9 cellular contexts compared by ENCODE assay signal in genomic region chr13:52599853-52600603, GRCh38. TPM values are rescaled to one million over a fixed set of nuclear protein-coding genes. Genes with fewer than 3 reads are reported as not detected.
DNase-seq lines count a peak whose midpoint lies in the region; ATAC-seq lines count a peak whose summit lies in the region.
"Had no signal": no experiment of that assay in that cellular context is flagged by ENCODE, and none has a peak within 500 bp of the region (broad histone marks: within the 10 kb centered on the region; RNA-seq: fewer than 3 reads in every experiment).

No MANE protein-coding gene starts in this region.

- no peak overlapping the region for H4K5ac ChIP-seq in mesendoderm (ENCODE audit: low read length)

- H2AK5ac ChIP-seq in mesendoderm (ENCODE audit: low read length): no peak overlapping the region

- no CpG with 5 or more reads among the region's 73 CpGs for WGBS in mesendoderm (ENCODE audit: extremely low coverage, insufficient coverage, low lambda C conversion rate)
- WGBS in urinary bladder: 2% methylated on average over 72 of the region's 73 CpGs

- H3K27me3 ChIP-seq in effector memory CD4-positive, alpha-beta T cell (replicated peaks; ENCODE audit: control insufficient read depth, insufficient read depth, low read length, poor library complexity, severe bottlenecking): peaks cover 13% of the 10 kb centered on the region
- H3K27me3 ChIP-seq in mesendoderm (ENCODE audit: insufficient read depth, low read length, poor library complexity): no peaks in the 10 kb centered on the region

- peak overlapping the region; percentile 38 for H3K4me2 ChIP-seq in mesendoderm (ENCODE audit: low read length)

- H3K79me2 ChIP-seq in mesendoderm (ENCODE audit: control insufficient read depth, insufficient read depth, low read length): no peaks in the 10 kb centered on the region

- H3K4me1 ChIP-seq in effector memory CD4-positive, alpha-beta T cell (ENCODE audit: control insufficient read depth, insufficient read depth, low read length, poor library complexity, severe bottlenecking): peaks cover 7% of the 10 kb centered on the region
- no peaks in the 10 kb centered on the region for H3K4me1 ChIP-seq in mesendoderm (ENCODE audit: control insufficient read depth, low read depth, low read length)
- H3K4me1 ChIP-seq in urinary bladder (ENCODE audit: insufficient read depth): peaks cover 2% of the 10 kb centered on the region

- H3K9me3 ChIP-seq in effector memory CD4-positive, alpha-beta T cell (ENCODE audit: control insufficient read depth, low read length): no peaks in the 10 kb centered on the region
- H3K9me3 ChIP-seq: neutrophil had no signal

- H3K56ac ChIP-seq in mesendoderm (ENCODE audit: low read length): peak overlapping the region; percentile 78

- peak overlapping the region; percentile 72 for H3K4ac ChIP-seq in mesendoderm (ENCODE audit: low read depth, low read length)

- no peak overlapping the region for H3K23ac ChIP-seq in mesendoderm (ENCODE audit: low read length)

- peak overlapping the region; percentile 50 for H3K4me3 ChIP-seq in effector memory CD4-positive, alpha-beta T cell (ENCODE audit: insufficient read depth, low read depth, low read length, poor library complexity, severe bottlenecking)
- H3K4me3 ChIP-seq in mesendoderm (ENCODE audit: low read length) (no peak overlapping the region), urinary bladder (ENCODE audit: low read depth, low read length) (peak overlapping the region; percentile 17)

- no peak overlapping the region for H3K27ac ChIP-seq in effector memory CD4-positive, alpha-beta T cell (ENCODE audit: insufficient read depth, low read length, poor library complexity, severe bottlenecking)
- H3K27ac ChIP-seq in mesendoderm (ENCODE audit: low read depth, low read length): no peak overlapping the region
- no peak overlapping the region for H3K27ac ChIP-seq in urinary bladder (ENCODE audit: low read depth)
- H3K27ac ChIP-seq: neutrophil had no signal

- no peaks in the 10 kb centered on the region for H3K79me1 ChIP-seq in mesendoderm (ENCODE audit: low read length)

- H2BK15ac ChIP-seq in mesendoderm (replicated peaks; ENCODE audit: low read depth): no peak overlapping the region

- no peaks in the 10 kb centered on the region for H3K36me3 ChIP-seq in effector memory CD4-positive, alpha-beta T cell (ENCODE audit: control insufficient read depth, insufficient read depth, low read length)
- H3K36me3 ChIP-seq in mesendoderm (ENCODE audit: control insufficient read depth, insufficient read depth, low read length): no peaks in the 10 kb centered on the region
- H3K36me3 ChIP-seq in urinary bladder (ENCODE audit: insufficient read depth): no peaks in the 10 kb centered on the region
- H3K36me3 ChIP-seq: neutrophil had no signal

- intact Hi-C loops in posterior vena cava (cut with DNase I): no loop called here

- H2BK120ac ChIP-seq in mesendoderm (ENCODE audit: low read depth, low read length): no peak overlapping the region

- H2BK5ac ChIP-seq in mesendoderm (ENCODE audit: low read length): no peak overlapping the region

- no peak overlapping the region for H4K8ac ChIP-seq in mesendoderm (ENCODE audit: low read depth, low read length)

- ATAC-seq in GM18502 (IDR thresholded peaks at IDR 0.05; ENCODE audit: poor library complexity, unreplicated experiment): peak; percentile 67
- ATAC-seq in HG03039 (IDR thresholded peaks at IDR 0.05; ENCODE audit: unreplicated experiment): peak; percentile 46

- peak overlapping the region; percentile 55 for H3K9ac ChIP-seq in mesendoderm (ENCODE audit: low read length)

- peak; percentile 12 for DNase-seq in AG08395 (ENCODE audit: low spot score)
- peak; percentile 44 for DNase-seq in RPMI7951 (ENCODE audit: low read depth)
- no peak for DNase-seq in effector memory CD4-positive, alpha-beta T cell
- peak; percentile 41 for DNase-seq in mesendoderm
- no peak for DNase-seq in posterior vena cava (ENCODE audit: low spot score)

- peak overlapping the region; percentile 34 for H3K18ac ChIP-seq in mesendoderm (ENCODE audit: low read length)

RNA-seq across cellular contexts. Expression of gene HNRNPA1L2, which starts 42.2 kb away (rescaled TPM):
- 1.4 and 2.2 TPM in 2 replicates for total RNA-seq in RPMI7951 (2014; rRNA removed; shearing (Covaris generic))
- polyA plus RNA-seq in mesendoderm (2013, experiment 1 of 2): 8.8 TPM
- 8.7 TPM for polyA plus RNA-seq in mesendoderm (2013, experiment 2 of 2)
- total RNA-seq in urinary bladder (4.3 TPM), posterior vena cava (1 to 10 TPM; 5.6 to 7.5 TPM)
- 11.2 TPM for polyA plus RNA-seq in urinary bladder

RNA-seq across cellular contexts. Expression of gene SUGT1, which starts 52.6 kb away (rescaled TPM):
- 36.2 and 46.3 TPM in 2 replicates for total RNA-seq in RPMI7951 (2014; rRNA removed; shearing (Covaris generic))
- 108 TPM for polyA plus RNA-seq in mesendoderm (2013, experiment 1 of 2)
- polyA plus RNA-seq in mesendoderm (2013, experiment 2 of 2): 111 TPM
- 58.4 TPM for total RNA-seq in urinary bladder
- polyA plus RNA-seq in urinary bladder: 27.4 TPM
- total RNA-seq in posterior vena cava: 10 to 100 TPM; 43.2 to 45.8 TPM

Comparison
In these comparisons a context has a peak if more than half of its experiments do, and no peak if none do; other contexts are left out.
1. DNase-seq: peak in AG08395 (single experiment), RPMI7951 (single experiment) and mesendoderm (single experiment); none in effector memory CD4-positive, alpha-beta T cell (0 of 3) and posterior vena cava (single experiment).